ENCODE assay signal across 17 cellular contexts in the genomic region with DNA sequence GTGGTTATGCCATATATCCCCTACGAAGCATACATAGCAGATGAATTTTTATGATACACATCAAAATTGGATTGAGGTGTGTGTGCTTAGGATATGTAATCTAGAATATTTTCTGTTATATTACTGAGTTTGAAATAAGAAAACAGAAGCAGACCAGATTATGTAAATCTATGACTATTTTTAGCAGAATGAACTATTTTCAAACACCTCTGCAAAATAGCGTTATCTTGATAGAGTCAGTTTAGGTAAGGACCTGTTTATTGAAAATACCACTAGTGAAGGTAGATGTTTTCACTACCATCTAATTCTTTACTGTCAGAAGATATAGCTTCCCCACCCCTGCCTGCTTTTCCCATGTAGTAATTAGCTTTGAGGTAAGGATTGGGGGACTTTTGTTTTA. TPM values are rescaled to one million over a fixed set of nuclear protein-coding genes. Genes with fewer than 3 reads are reported as not detected.
A peak's percentile ranks its signal among the peaks of the same experiment; 100 is the strongest.
DNase-seq lines count a peak whose midpoint lies in the region; ATAC-seq and TF ChIP-seq lines count a peak whose summit lies in the region.
"Had no signal": no experiment of that assay in that cellular context is flagged by ENCODE, and none has a peak within 500 bp of the region (broad histone marks: within the 10 kb centered on the region; RNA-seq: fewer than 3 reads in every experiment).

No MANE protein-coding gene starts in this region.

- peaks cover 19% of the 10 kb centered on the region for H3K4me1 ChIP-seq in DOHH2 (ENCODE audit: control insufficient read depth, low read length)
- H3K4me1 ChIP-seq in esophagus muscularis mucosa, result no peaks in the 10 kb centered on the region

- no peaks in the 10 kb centered on the region for H3K9me2 ChIP-seq in DOHH2 (replicated peaks; ENCODE audit: control insufficient read depth, low read length)

- peak overlapping the region; percentile 17; the same call in 1 of the 2 replicates for H3K27ac ChIP-seq in DOHH2 (ENCODE audit: low read depth, low read length)
- no peak overlapping the region for H3K27ac ChIP-seq in esophagus muscularis mucosa (replicated peaks in 1 of 4)
- H3K27ac ChIP-seq: HL-60 had no signal

- intact Hi-C loops in esophagus muscularis mucosa (cut with DNase I), result no loop called here

- H3F3A ChIP-seq in DOHH2 (ENCODE audit: control insufficient read depth, insufficient read depth), result no peaks in the 10 kb centered on the region

- H3K27me3 ChIP-seq in DOHH2 (ENCODE audit: control insufficient read depth, low read length) (no peaks in the 10 kb centered on the region), esophagus muscularis mucosa (no peaks in the 10 kb centered on the region)

- TF ChIP-seq POLR2A in esophagus muscularis mucosa (IDR thresholded peaks at IDR 0.05; ENCODE audit: low read depth), result no peak

- peaks cover 34% of the 10 kb centered on the region for H3K79me2 ChIP-seq in DOHH2 (ENCODE audit: control insufficient read depth, low read length)

- no peaks in the 10 kb centered on the region for H4K20me1 ChIP-seq in DOHH2 (ENCODE audit: control insufficient read depth, insufficient read depth, low read depth, low read length)

- H3K4me3 ChIP-seq in DOHH2 (ENCODE audit: low read length) (peak overlapping the region; percentile 19), esophagus muscularis mucosa (no peak overlapping the region)
- H3K4me3 ChIP-seq: K562 had no signal

- DNase-seq in esophagus muscularis mucosa (ENCODE audit: extremely low spot score), result peak; percentile 5
- DNase-seq in activated effector memory CD4-positive, alpha-beta T cell treated with Interleukin-2 at 50 U/mL for 16 hours, result no peak
- no peak for DNase-seq in activated CD4-positive, alpha-beta T cell treated with anti-CD3 and anti-CD28 coated beads for 4 hours
- no peak for DNase-seq in HCEC 1CT
- no peak for DNase-seq in A172 (ENCODE audit: low spot score)
- DNase-seq: DMS79 treated with DMSO at 0.1 percent for 48 hours, MM.1S, NCI-H1048, NCI-H1417 treated with DMSO at 0.1 percent for 48 hours, NCI-H187 treated with DMSO at 0.1 percent for 48 hours, T1000 had no signal

- TF ChIP-seq CTCF in DOHH2 (IDR thresholded peaks at IDR 0.05; ENCODE audit: low read depth, low read length, poor library complexity, severe bottlenecking), result no peak
- TF ChIP-seq CTCF in esophagus muscularis mucosa (IDR thresholded peaks at IDR 0.05), result no peak

- WGBS in esophagus muscularis mucosa, result 93% methylated on average over 2 of the region's 2 CpGs

- H3K36me3 ChIP-seq in DOHH2 (ENCODE audit: control insufficient read depth, low read length), result peaks cover 2% of the 10 kb centered on the region; the same call in 1 of the 2 replicates
- H3K36me3 ChIP-seq in esophagus muscularis mucosa, result no peaks in the 10 kb centered on the region

- H3K9me3 ChIP-seq in DOHH2 (ENCODE audit: control insufficient read depth, insufficient read depth, low read length) (no peaks in the 10 kb centered on the region), esophagus muscularis mucosa (no peaks in the 10 kb centered on the region)

- TF ChIP-seq EP300 in esophagus muscularis mucosa (IDR thresholded peaks at IDR 0.05), result no peak

- peak; percentile 48 for ATAC-seq in GM18858 (IDR thresholded peaks at IDR 0.05; ENCODE audit: unreplicated experiment)
- peak; percentile 57 for ATAC-seq in HG02884 (IDR thresholded peaks at IDR 0.05; ENCODE audit: unreplicated experiment)
- ATAC-seq: HepG2, K562 had no signal

- H3K4me2 ChIP-seq in DOHH2 (ENCODE audit: low read length), result peak overlapping the region; percentile 57

RNA-seq across cellular contexts. Expression of gene LANCL2, which starts 9.1 kb away (rescaled TPM):
- 10 to 100 TPM; 10.0 to 11.8 (median 10.7) TPM for total RNA-seq in esophagus muscularis mucosa
- total RNA-seq in A172 (2014; rRNA removed; shearing (Covaris generic)), result 19.7 and 27.5 TPM in 2 replicates
